Comparison of ENCODE assay signal across 2 cellular contexts in the genomic region with DNA sequence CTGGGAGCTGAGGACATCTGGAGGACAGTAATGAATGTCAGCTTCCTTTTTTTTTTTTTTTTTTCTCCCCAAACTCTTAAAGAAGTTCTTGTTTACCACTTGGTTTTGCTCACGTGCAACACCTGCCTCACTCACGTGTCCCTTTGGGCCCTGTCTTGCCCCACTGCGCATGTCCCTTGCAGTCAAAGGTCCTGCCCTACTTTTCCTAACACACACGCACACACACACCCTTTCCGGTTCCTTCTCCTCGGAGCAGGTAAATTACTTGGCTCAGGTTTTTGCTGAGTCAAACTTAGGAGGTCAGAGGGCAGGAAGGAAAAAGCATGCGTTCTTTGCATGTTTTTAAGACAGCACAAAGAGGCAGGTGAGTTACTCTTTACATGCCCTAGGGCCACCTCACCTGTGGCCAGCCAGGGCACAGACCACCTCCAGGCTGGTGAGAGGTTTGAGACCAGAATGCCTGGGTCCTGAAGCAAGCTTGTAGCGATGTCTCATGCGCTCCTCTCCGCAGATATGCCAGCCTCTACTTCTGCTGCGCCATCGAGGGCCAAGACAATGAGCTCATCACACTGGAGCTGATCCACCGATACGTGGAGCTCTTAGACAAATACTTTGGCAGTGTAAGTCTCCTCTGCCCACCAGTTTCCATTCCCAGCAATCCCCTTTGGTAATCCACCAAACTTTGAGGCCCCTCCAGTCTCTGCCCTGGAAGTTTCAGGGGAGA.
A peak's percentile ranks its signal among the peaks of the same experiment; 100 is the strongest.
TF ChIP-seq lines count a peak whose summit lies in the region.

No MANE protein-coding gene starts in this region.

TF ChIP-seq in A549, 52 proteins besides CTCF, POLR2A, EP300 and RAD21:
- TF ChIP-seq MAFK (IDR thresholded peaks at IDR 0.05; ENCODE audit: partially characterized antibody), result peak; percentile 60
- no peak for TF ChIP-seq KDM5A (IDR thresholded peaks at IDR 0.05)

TF ChIP-seq in WTC11, 78 proteins besides CTCF, POLR2A, EP300 and RAD21:
- TF ChIP-seq RELA (CRISPR knock-in tag; IDR thresholded peaks at IDR 0.05; ENCODE audit: borderline replicate concordance), result no peak
- TF ChIP-seq, protein P1, sequence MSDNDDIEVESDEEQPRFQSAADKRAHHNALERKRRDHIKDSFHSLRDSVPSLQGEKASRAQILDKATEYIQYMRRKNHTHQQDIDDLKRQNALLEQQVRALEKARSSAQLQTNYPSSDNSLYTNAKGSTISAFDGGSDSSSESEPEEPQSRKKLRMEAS (CRISPR knock-in tag; IDR thresholded peaks at IDR 0.05), result no peak
- no peak for TF ChIP-seq NR3C1 (CRISPR knock-in tag; conservative IDR thresholded peaks at IDR 0.05; ENCODE audit: low read depth)
- TF ChIP-seq, protein P2, sequence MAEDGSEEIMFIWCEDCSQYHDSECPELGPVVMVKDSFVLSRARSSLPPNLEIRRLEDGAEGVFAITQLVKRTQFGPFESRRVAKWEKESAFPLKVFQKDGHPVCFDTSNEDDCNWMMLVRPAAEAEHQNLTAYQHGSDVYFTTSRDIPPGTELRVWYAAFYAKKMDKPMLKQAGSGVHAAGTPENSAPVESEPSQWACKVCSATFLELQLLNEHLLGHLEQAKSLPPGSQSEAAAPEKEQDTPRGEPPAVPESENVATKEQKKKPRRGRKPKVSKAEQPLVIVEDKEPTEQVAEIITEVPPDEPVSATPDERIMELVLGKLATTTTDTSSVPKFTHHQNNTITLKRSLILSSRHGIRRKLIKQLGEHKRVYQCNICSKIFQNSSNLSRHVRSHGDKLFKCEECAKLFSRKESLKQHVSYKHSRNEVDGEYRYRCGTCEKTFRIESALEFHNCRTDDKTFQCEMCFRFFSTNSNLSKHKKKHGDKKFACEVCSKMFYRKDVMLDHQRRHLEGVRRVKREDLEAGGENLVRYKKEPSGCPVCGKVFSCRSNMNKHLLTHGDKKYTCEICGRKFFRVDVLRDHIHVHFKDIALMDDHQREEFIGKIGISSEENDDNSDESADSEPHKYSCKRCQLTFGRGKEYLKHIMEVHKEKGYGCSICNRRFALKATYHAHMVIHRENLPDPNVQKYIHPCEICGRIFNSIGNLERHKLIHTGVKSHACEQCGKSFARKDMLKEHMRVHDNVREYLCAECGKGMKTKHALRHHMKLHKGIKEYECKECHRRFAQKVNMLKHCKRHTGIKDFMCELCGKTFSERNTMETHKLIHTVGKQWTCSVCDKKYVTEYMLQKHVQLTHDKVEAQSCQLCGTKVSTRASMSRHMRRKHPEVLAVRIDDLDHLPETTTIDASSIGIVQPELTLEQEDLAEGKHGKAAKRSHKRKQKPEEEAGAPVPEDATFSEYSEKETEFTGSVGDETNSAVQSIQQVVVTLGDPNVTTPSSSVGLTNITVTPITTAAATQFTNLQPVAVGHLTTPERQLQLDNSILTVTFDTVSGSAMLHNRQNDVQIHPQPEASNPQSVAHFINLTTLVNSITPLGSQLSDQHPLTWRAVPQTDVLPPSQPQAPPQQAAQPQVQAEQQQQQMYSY (CRISPR knock-in tag; IDR thresholded peaks at IDR 0.05), result no peak; the same call in 1 of the 2 replicates
- TF ChIP-seq SP1 (CRISPR knock-in tag; conservative IDR thresholded peaks at IDR 0.05), result no peak
- TF ChIP-seq ZNF416 (CRISPR knock-in tag; IDR thresholded peaks at IDR 0.05), result no peak
- no peak for TF ChIP-seq RORB (CRISPR knock-in tag; IDR thresholded peaks at IDR 0.05)
- TF ChIP-seq, protein P3, sequence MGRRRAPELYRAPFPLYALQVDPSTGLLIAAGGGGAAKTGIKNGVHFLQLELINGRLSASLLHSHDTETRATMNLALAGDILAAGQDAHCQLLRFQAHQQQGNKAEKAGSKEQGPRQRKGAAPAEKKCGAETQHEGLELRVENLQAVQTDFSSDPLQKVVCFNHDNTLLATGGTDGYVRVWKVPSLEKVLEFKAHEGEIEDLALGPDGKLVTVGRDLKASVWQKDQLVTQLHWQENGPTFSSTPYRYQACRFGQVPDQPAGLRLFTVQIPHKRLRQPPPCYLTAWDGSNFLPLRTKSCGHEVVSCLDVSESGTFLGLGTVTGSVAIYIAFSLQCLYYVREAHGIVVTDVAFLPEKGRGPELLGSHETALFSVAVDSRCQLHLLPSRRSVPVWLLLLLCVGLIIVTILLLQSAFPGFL (CRISPR knock-in tag; IDR thresholded peaks at IDR 0.05; ENCODE audit: borderline replicate concordance), result no peak
- no peak for TF ChIP-seq HMGA2 (CRISPR knock-in tag; IDR thresholded peaks at IDR 0.05)
- TF ChIP-seq NR1H2 (CRISPR knock-in tag; IDR thresholded peaks at IDR 0.05), result no peak
